Comparison of ENCODE assay signal across 15 cellular contexts in genomic region chr4:158715787-158716186, GRCh38. TPM values are rescaled to one million over a fixed set of nuclear protein-coding genes. Genes with fewer than 3 reads are reported as not detected.
A peak's percentile ranks its signal among the peaks of the same experiment; 100 is the strongest.
DNase-seq lines count a peak whose midpoint lies in the region; ATAC-seq and TF ChIP-seq lines count a peak whose summit lies in the region.
"Had no signal": no experiment of that assay in that cellular context is flagged by ENCODE, and none has a peak within 500 bp of the region (broad histone marks: within the 10 kb centered on the region; RNA-seq: fewer than 3 reads in every experiment).

No MANE protein-coding gene starts in this region.

- H3K4me1 ChIP-seq in PC-3 (ENCODE audit: insufficient read depth, low read length) (no peaks in the 10 kb centered on the region), neutrophil (ENCODE audit: control insufficient read depth in 1 of 2, insufficient read depth in 1 of 2, low read depth in 1 of 2, low read length in 1 of 2) (peaks cover 15 to 17% of the 10 kb centered on the region in 2 experiments)
- H3K4me1 ChIP-seq: BE2C had no signal

- H3K27me3 Mint-ChIP-seq in activated T-cell treated with anti-CD3 and anti-CD28 coated beads, Interleukin-2, amount 50 U/mL, for 72 hours (ENCODE audit: low read depth): no peaks in the 10 kb centered on the region
- H3K27me3 Mint-ChIP-seq: CD4-positive, alpha-beta memory T cell had no signal

- peaks cover 14% of the 10 kb centered on the region for H3K4me1 Mint-ChIP-seq in activated T-cell treated with anti-CD3 and anti-CD28 coated beads, Interleukin-2, amount 50 U/mL, for 72 hours (ENCODE audit: low read depth)
- H3K4me1 Mint-ChIP-seq: H9 had no signal

- H3K27ac ChIP-seq in PC-3 (ENCODE audit: low read length) (no peak overlapping the region), neutrophil (peak overlapping the region; percentile 85)

- H3K9me3 ChIP-seq in PC-3 (ENCODE audit: low read length) (no peaks in the 10 kb centered on the region), neutrophil (no peaks in the 10 kb centered on the region)
- H3K9me3 ChIP-seq: BE2C had no signal

- peaks cover 17 to 56% of the 10 kb centered on the region in 2 donors for H3K36me3 Mint-ChIP-seq in activated T-cell treated with anti-CD3 and anti-CD28 coated beads, Interleukin-2, amount 50 U/mL, for 72 hours (ENCODE audit: insufficient read depth in 2 of 2)

- peaks cover 49% of the 10 kb centered on the region for H3K36me3 ChIP-seq in PC-3 (ENCODE audit: low read depth, low read length)
- peaks cover 76% of the 10 kb centered on the region for H3K36me3 ChIP-seq in neutrophil

- H3K9me2 ChIP-seq in PC-3 (replicated peaks; ENCODE audit: low read length): no peaks in the 10 kb centered on the region

- no peak overlapping the region for H3K4me2 ChIP-seq in PC-3 (ENCODE audit: low read length)

- no peak overlapping the region for H3K4me3 ChIP-seq in PC-3 (ENCODE audit: low read length)
- H3K4me3 ChIP-seq in neutrophil (ENCODE audit: low read depth in 1 of 2, low read length in 1 of 2): no peak overlapping the region

- peaks cover 6% of the 10 kb centered on the region for H3K79me2 ChIP-seq in PC-3 (ENCODE audit: low read length)

- no peaks in the 10 kb centered on the region for H4K20me1 ChIP-seq in PC-3 (ENCODE audit: low read length)

- intact Hi-C loops in PC-3 (cut with micrococcal nuclease): no loop called here

- DNase-seq in activated T-cell treated with anti-CD3 and anti-CD28 coated beads, Interleukin-2, amount 50 U/mL, for 72 hours: no peak
- DNase-seq in activated T-cell treated with anti-CD3 and anti-CD28 coated beads, Interleukin-2, amount 50 U/mL, for 48 hours: no peak
- DNase-seq in CD1c-positive myeloid dendritic cell (ENCODE audit: extremely low spot score) (peak; percentile 23), PC-3 (no peak), NCI-H128 (lab: John Stamatoyannopoulos, UW; ENCODE audit: unreplicated experiment) (no peak)
- DNase-seq: ACHN; BE2C; C1 segment of cervical spinal cord; CD4-positive, alpha-beta memory T cell; DMS153; DMS79; GDM1; H9 had no signal

- no peak overlapping the region for H3K9ac ChIP-seq in PC-3 (ENCODE audit: low read length)

- no peaks in the 10 kb centered on the region for H3K27me3 ChIP-seq in PC-3 (ENCODE audit: low read length)
- H3K27me3 ChIP-seq in neutrophil: no peaks in the 10 kb centered on the region
- H3K27me3 ChIP-seq: BE2C had no signal

- no TSS peak for BruUV-seq in PC-3 (replicated peaks; lab: Mats Ljungman, UMichigan)

- POLR2A ChIA-PET in PC-3 (lab: Charles Lee; ENCODE audit: unreplicated experiment): no interaction called here

- no peak overlapping the region for H3K4me3 Mint-ChIP-seq in activated T-cell treated with anti-CD3 and anti-CD28 coated beads, Interleukin-2, amount 50 U/mL, for 72 hours
- H3K4me3 Mint-ChIP-seq: CD4-positive, alpha-beta memory T cell; H9 had no signal

- ATAC-seq in activated T-cell treated with anti-CD3 and anti-CD28 coated beads, Interleukin-2, amount 50 U/mL, for 72 hours (replicated peaks in 1 of 2): no peak
- peak; percentile 82 for ATAC-seq in PC-3
- ATAC-seq in HG03175 (IDR thresholded peaks at IDR 0.05; ENCODE audit: unreplicated experiment): no peak

- TF ChIP-seq CTCF in PC-3 (conservative IDR thresholded peaks at IDR 0.05; ENCODE audit: low read depth, low read length) (no peak), neutrophil (IDR thresholded peaks at IDR 0.05) (no peak)

- H3K9me3 Mint-ChIP-seq in activated T-cell treated with anti-CD3 and anti-CD28 coated beads, Interleukin-2, amount 50 U/mL, for 72 hours: no peaks in the 10 kb centered on the region
- H3K9me3 Mint-ChIP-seq: CD4-positive, alpha-beta memory T cell; H9 had no signal

- H3K27ac Mint-ChIP-seq in activated T-cell treated with anti-CD3 and anti-CD28 coated beads, Interleukin-2, amount 50 U/mL, for 72 hours: peak overlapping the region; percentile 36
- H3K27ac Mint-ChIP-seq: H9 had no signal

- CTCF ChIA-PET in PC-3 (lab: Charles Lee): no interaction called here

- no peaks in the 10 kb centered on the region for H3F3A ChIP-seq in PC-3 (ENCODE audit: low read length, unreplicated experiment)

- no peak overlapping the region for H2AFZ ChIP-seq in PC-3 (ENCODE audit: low read length)

RNA-seq across cellular contexts. Expression of gene PPID, which starts 7.4 kb away (rescaled TPM):
- 10 to 100 TPM; 50.6 to 52.0 TPM for total RNA-seq in activated T-cell treated with anti-CD3 and anti-CD28 coated beads, Interleukin-2, amount 50 U/mL, for 72 hours
- total RNA-seq in PC-3 (2014; rRNA removed): 34.4 and 43.3 TPM in 2 replicates

RNA-seq across cellular contexts. Expression of gene ETFDH, which starts 43.7 kb away (rescaled TPM):
- total RNA-seq in activated T-cell treated with anti-CD3 and anti-CD28 coated beads, Interleukin-2, amount 50 U/mL, for 72 hours: 10 to 100 TPM; 30.2 to 38.0 TPM
- 22.4 and 23.8 TPM in 2 replicates for total RNA-seq in PC-3 (2014; rRNA removed)

RNA-seq across cellular contexts. Expression of gene C4orf46, which starts 44.1 kb away (rescaled TPM):
- 10 to 100 TPM; 22.7 to 26.2 TPM for total RNA-seq in activated T-cell treated with anti-CD3 and anti-CD28 coated beads, Interleukin-2, amount 50 U/mL, for 72 hours
- 10.9 and 13.1 TPM in 2 replicates for total RNA-seq in PC-3 (2014; rRNA removed)

RNA-seq across cellular contexts. Expression of gene FNIP2, which starts 53.0 kb away (rescaled TPM):
- total RNA-seq in activated T-cell treated with anti-CD3 and anti-CD28 coated beads, Interleukin-2, amount 50 U/mL, for 72 hours: 10 to 100 TPM; 12.7 to 20.1 TPM
- total RNA-seq in PC-3 (2014; rRNA removed): 5.2 and 6.7 TPM in 2 replicates
